In genomic region chr19:33062902-33063301, GRCh38 we compare ENCODE assay signal across 13 cellular contexts. TPM values are rescaled to one million over a fixed set of nuclear protein-coding genes. Genes with fewer than 3 reads are reported as not detected.
DNase-seq lines count a peak whose midpoint lies in the region; FAIRE-seq and TF ChIP-seq lines count a peak whose summit lies in the region.
"Had no signal": no experiment of that assay in that cellular context is flagged by ENCODE, and none has a peak within 500 bp of the region (broad histone marks: within the 10 kb centered on the region; RNA-seq: fewer than 3 reads in every experiment).

No MANE protein-coding gene starts in this region.

- H3T11ph ChIP-seq in H9 (ENCODE audit: low read length) = no peak overlapping the region

- H2BK5ac ChIP-seq in H9 (ENCODE audit: insufficient read length, low read length) = no peak overlapping the region

- H3K4me3 ChIP-seq in SK-N-MC (peak overlapping the region; percentile 56), iPS-18c (ENCODE audit: insufficient read depth, low read depth, low read length) (0 out of 2 replicates have a peak overlapping the region, but pooled peaks have one; percentile 38), rectal smooth muscle tissue (ENCODE audit: low read length) (peak overlapping the region; percentile 20)

- H3K36me3 Mint-ChIP-seq in H9 (ENCODE audit: insufficient read depth in 1 of 3, low read depth in 3 of 3) = peaks cover 0 to 2% (median 0%) of the 10 kb centered on the region in 3 experiments; a peak in 1 of 7 replicates

- H4K91ac ChIP-seq in H9 (ENCODE audit: insufficient read length, low read depth, low read length) = no peak overlapping the region

- no peak overlapping the region for H3K27ac Mint-ChIP-seq in H9
- H3K27ac Mint-ChIP-seq: CD4-positive, alpha-beta T cell had no signal

- H3K27me3 ChIP-seq in H9 (ENCODE audit: insufficient read depth, low read length) = no peaks in the 10 kb centered on the region
- no peaks in the 10 kb centered on the region for H3K27me3 ChIP-seq in rectal smooth muscle tissue (ENCODE audit: control insufficient read depth, insufficient read depth, low read length)

- H2BK20ac ChIP-seq in H9 (ENCODE audit: low read depth, low read length, poor library complexity, severe bottlenecking) = no peak overlapping the region

- no peaks in the 10 kb centered on the region for H3K36me3 ChIP-seq in SK-N-MC (ENCODE audit: insufficient read depth, low read length)
- H3K36me3 ChIP-seq in rectal smooth muscle tissue (ENCODE audit: control insufficient read depth, insufficient read depth, low read length) = no peaks in the 10 kb centered on the region

- H2AK5ac ChIP-seq in H9 (ENCODE audit: insufficient read length, low read length) = no peak overlapping the region

- no peaks in the 10 kb centered on the region for H3K9me3 Mint-ChIP-seq in H9
- H3K9me3 Mint-ChIP-seq: CD4-positive, alpha-beta T cell had no signal

- H3K23ac ChIP-seq in H9 (ENCODE audit: insufficient read length, low read depth, low read length) = no peak overlapping the region

- no peak overlapping the region for H3K4ac ChIP-seq in H9 (ENCODE audit: low read depth, low read length)

- peaks cover 18% of the 10 kb centered on the region for H3K23me2 ChIP-seq in H9 (ENCODE audit: insufficient read length, low read depth, low read length, poor library complexity, severe bottlenecking)

- no peaks in the 10 kb centered on the region for H4K20me1 ChIP-seq in H9 (ENCODE audit: control insufficient read depth, insufficient read depth, insufficient read length)

- H3K4me1 ChIP-seq in H9 (ENCODE audit: insufficient read depth, low read length) = no peaks in the 10 kb centered on the region; the same call in 1 of the 2 replicates
- no peaks in the 10 kb centered on the region for H3K4me1 ChIP-seq in rectal smooth muscle tissue (ENCODE audit: control insufficient read depth, insufficient read depth, low read length)

- H2BK15ac ChIP-seq in H9 (ENCODE audit: low read depth, low read length) = no peak overlapping the region

- no peak overlapping the region for H2BK12ac ChIP-seq in H9 (ENCODE audit: insufficient read length, low read depth, low read length)

- H4K5ac ChIP-seq in H9 (ENCODE audit: insufficient read length, low read depth, low read length) = no peak overlapping the region

- no peak overlapping the region for H2BK120ac ChIP-seq in H9 (ENCODE audit: low read depth, low read length, poor library complexity, severe bottlenecking)

- WGBS in H9 (ENCODE audit: extremely low coverage, insufficient read length, low lambda C conversion rate) = no CpG with 5 or more reads among the region's 5 CpGs

- H3K4me2 ChIP-seq in H9 (ENCODE audit: insufficient read depth, insufficient read length, low read length) = peak overlapping the region; percentile 75

- no peak overlapping the region for H2AFZ ChIP-seq in H9 (ENCODE audit: low read length)

- no peak overlapping the region for H3K9ac ChIP-seq in H9 (ENCODE audit: extremely low read depth, insufficient read length, low read length)
- H3K9ac ChIP-seq in SK-N-MC (ENCODE audit: insufficient read length) = no peak overlapping the region
- no peak overlapping the region for H3K9ac ChIP-seq in rectal smooth muscle tissue (ENCODE audit: low read length)

- peak overlapping the region; percentile 84 to 92 for H3K4me3 Mint-ChIP-seq in H9
- H3K4me3 Mint-ChIP-seq: CD4-positive, alpha-beta T cell had no signal

- peaks cover 6% of the 10 kb centered on the region for H3K27me3 Mint-ChIP-seq in H9 (ENCODE audit: low read depth)

- peaks cover 21 to 25% of the 10 kb centered on the region in 2 experiments for H3K4me1 Mint-ChIP-seq in H9

- H4K8ac ChIP-seq in H9 (replicated peaks; ENCODE audit: insufficient read length, low read depth, low read length) = no peak overlapping the region

- TF ChIP-seq POLR2A in H54 (IDR thresholded peaks at IDR 0.05; ENCODE audit: low read depth, low read length) (no peak), erythroblast (IDR thresholded peaks at IDR 0.05; ENCODE audit: low read length) (no peak)

- peaks cover 6% of the 10 kb centered on the region for H3K79me1 ChIP-seq in H9 (ENCODE audit: insufficient read depth, low read depth, low read length, poor library complexity, severe bottlenecking)

- H3K27ac ChIP-seq in H9 (ENCODE audit: insufficient read length, low read depth, low read length) (no peak overlapping the region), SK-N-MC (no peak overlapping the region), rectal smooth muscle tissue (ENCODE audit: low read depth, low read length) (no peak overlapping the region)
- H3K27ac ChIP-seq: coronary artery had no signal

- DNase-seq in H9 = no peak
- DNase-seq in SK-N-MC (ENCODE audit: low read depth, low spot score) = no peak
- no peak for DNase-seq in H54 (ENCODE audit: insufficient read length, low spot score)
- DNase-seq in NCI-H1417 (lab: John Stamatoyannopoulos, UW) = no peak
- no peak for DNase-seq in erythroblast (lab: John Stamatoyannopoulos, UW)
- DNase-seq: activated CD4-positive, CD25-positive, alpha-beta regulatory T cell; CD4-positive, alpha-beta T cell; NK-92 treated with Interleukin-12 subunit alpha and Interleukin-12 subunit beta, amount 100 ng/mL, for 24 hours; stimulated activated CD4-positive, alpha-beta T cell treated with anti-CD3 and anti-CD28 coated beads, Interleukin-4, amount 100 ng/mL, for 24 hours; stimulated activated naive CD4-positive, alpha-beta T cell had no signal

- TF ChIP-seq CTCF in H9 (conservative IDR thresholded peaks at IDR 0.05) = no peak

- no peak overlapping the region for H3K18ac ChIP-seq in H9 (ENCODE audit: insufficient read length, low read depth, low read length)

- H3K56ac ChIP-seq in H9 (ENCODE audit: insufficient read length, low read depth, low read length) = no peak overlapping the region

- H3K14ac ChIP-seq in H9 (ENCODE audit: insufficient read depth, low read length) = no peak overlapping the region

- H3K9me3 ChIP-seq in H9 (ENCODE audit: control insufficient read depth, low read depth, low read length) (no peaks in the 10 kb centered on the region), SK-N-MC (ENCODE audit: low read depth, low read length) (no peaks in the 10 kb centered on the region), iPS-18c (ENCODE audit: control insufficient read depth, insufficient read depth, low read length) (no peaks in the 10 kb centered on the region)

- peaks cover 13% of the 10 kb centered on the region for H3K79me2 ChIP-seq in H9 (ENCODE audit: insufficient read depth, low read length)

- FAIRE-seq in H54 (lab: Jason Lieb, UNC) = no peak

RNA-seq across cellular contexts. Expression of gene RHPN2, which starts 1.8 kb away (rescaled TPM):
- 29.1 and 29.2 TPM in 2 replicates for total RNA-seq in H9 (2021)

RNA-seq across cellular contexts. Expression of gene GPATCH1, which starts 18.1 kb away (rescaled TPM):
- 11.7 and 12.2 TPM in 2 replicates for total RNA-seq in H9 (2021)
